Comparison of ENCODE assay signal across 11 cellular contexts in the genomic region with DNA sequence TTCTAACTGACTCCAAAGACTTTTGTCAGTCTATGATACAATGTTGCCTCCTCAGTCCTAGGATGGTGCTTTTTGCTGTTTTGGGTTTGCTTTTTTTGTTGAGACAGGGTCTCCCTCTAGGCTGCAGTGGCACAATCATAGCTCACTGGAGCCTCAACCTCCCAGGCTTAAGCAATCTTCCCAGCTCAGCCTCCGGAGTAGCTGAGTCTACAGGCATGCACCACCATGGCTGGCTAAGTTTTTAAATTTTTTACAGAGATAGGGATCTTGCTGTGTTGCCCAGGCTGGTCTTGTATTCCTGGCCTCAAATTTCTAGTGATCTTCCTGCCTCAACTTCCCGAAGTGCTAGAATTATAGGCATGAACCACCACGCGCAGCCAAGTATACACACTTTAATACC. TPM values are rescaled to one million over a fixed set of nuclear protein-coding genes. Genes with fewer than 3 reads are reported as not detected.
A peak's percentile ranks its signal among the peaks of the same experiment; 100 is the strongest.
DNase-seq lines count a peak whose midpoint lies in the region; ATAC-seq and TF ChIP-seq lines count a peak whose summit lies in the region.
"Had no signal": no experiment of that assay in that cellular context is flagged by ENCODE, and none has a peak within 500 bp of the region (broad histone marks: within the 10 kb centered on the region; RNA-seq: fewer than 3 reads in every experiment).

No MANE protein-coding gene starts in this region.

- no peaks in the 10 kb centered on the region for H3K9me3 ChIP-seq in CD8-positive, alpha-beta T cell (ENCODE audit: low read length)
- H3K9me3 ChIP-seq in MM.1S (replicated peaks; ENCODE audit: insufficient read depth, low read length) = no peaks in the 10 kb centered on the region
- no peaks in the 10 kb centered on the region for H3K9me3 ChIP-seq in gastrocnemius medialis
- H3K9me3 ChIP-seq: gastroesophageal sphincter had no signal

- in situ Hi-C loops in gastrocnemius medialis (cut with MboI; ENCODE audit: low sequenced_read_pairs in 4 of 4) = no loop called here

- H2AFZ ChIP-seq in MM.1S (ENCODE audit: low read length) = no peak overlapping the region

- no peaks in the 10 kb centered on the region for H3K36me3 ChIP-seq in CD8-positive, alpha-beta T cell (ENCODE audit: insufficient read depth, low read length)
- H3K36me3 ChIP-seq in MM.1S (replicated peaks; ENCODE audit: insufficient read depth, low read length) = 0 out of 2 replicates have a peak, but pooled peaks cover 8% of the 10 kb centered on the region
- peaks cover 0 to 10% of the 10 kb centered on the region in 2 donors for H3K36me3 ChIP-seq in gastrocnemius medialis

- intact Hi-C loops in CD8-positive, alpha-beta T cell (cut with DNase I, micrococcal nuclease) = loop anchor here in 1 of 2 experiments (5.0 kb wide), 1 partner anchor 78 kb away; a partner anchor contains a TSS
- intact Hi-C loops in gastrocnemius medialis (cut with DNase I; ENCODE audit: low total_unique reads) = loop anchor here (5.0 kb wide), 1 partner anchor 78 kb away; a partner anchor contains a TSS

- H3K4me3 ChIP-seq in CD8-positive, alpha-beta T cell (ENCODE audit: low read depth, low read length) = no peak overlapping the region
- no peak overlapping the region for H3K4me3 ChIP-seq in MM.1S (ENCODE audit: low read length)
- no peak overlapping the region for H3K4me3 ChIP-seq in gastrocnemius medialis
- H3K4me3 ChIP-seq: gastroesophageal sphincter had no signal

- no peaks in the 10 kb centered on the region for H3K9me3 Mint-ChIP-seq in CD8-positive, alpha-beta T cell

- H3K27me3 Mint-ChIP-seq in CD8-positive, alpha-beta T cell (ENCODE audit: low read depth) = no peaks in the 10 kb centered on the region

- H3K4me2 ChIP-seq in MM.1S (ENCODE audit: low read depth, low read length) = peak overlapping the region; percentile 96; the same call in 1 of the 2 replicates

- no peaks in the 10 kb centered on the region for H3K27me3 ChIP-seq in CD8-positive, alpha-beta T cell (ENCODE audit: insufficient read depth, low read length)
- H3K27me3 ChIP-seq in MM.1S (replicated peaks; ENCODE audit: insufficient read depth, low read length) (no peaks in the 10 kb centered on the region), gastrocnemius medialis (no peaks in the 10 kb centered on the region)
- H3K27me3 ChIP-seq: gastroesophageal sphincter had no signal

- H3K4me1 ChIP-seq in CD8-positive, alpha-beta T cell (ENCODE audit: insufficient read depth, low read length) = peaks cover 14% of the 10 kb centered on the region
- peaks cover 33% of the 10 kb centered on the region for H3K4me1 ChIP-seq in MM.1S (ENCODE audit: low read length)
- peaks cover 22 to 31% of the 10 kb centered on the region in 2 donors for H3K4me1 ChIP-seq in gastrocnemius medialis

- no peak overlapping the region for H3K4me3 Mint-ChIP-seq in CD8-positive, alpha-beta T cell

- no peak for TF ChIP-seq CTCF in CD8-positive, alpha-beta T cell (IDR thresholded peaks at IDR 0.05)
- TF ChIP-seq CTCF in MM.1S (IDR thresholded peaks at IDR 0.05; ENCODE audit: low read length) = no peak
- TF ChIP-seq CTCF in gastrocnemius medialis (IDR thresholded peaks at IDR 0.05 in 4 of 5, conservative IDR thresholded peaks at IDR 0.05 in 1 of 5) = no peak

- peaks cover 43% of the 10 kb centered on the region for H3F3A ChIP-seq in MM.1S (ENCODE audit: insufficient read depth, low read length)

- H3K4me1 Mint-ChIP-seq in CD8-positive, alpha-beta T cell (ENCODE audit: low read depth) = peaks cover 24% of the 10 kb centered on the region

- CTCF ChIA-PET in CD8-positive, alpha-beta T cell (lab: Charles Lee) = interaction anchor here (0.6 to 1.3 kb wide), 6 partner anchors 12 to 82 kb away, joined by 3 to 4 read pairs (median 3); a partner anchor contains a TSS

- POLR2A ChIA-PET in CD8-positive, alpha-beta T cell (lab: Charles Lee) = interaction anchor here (0.8 to 1.0 kb wide), 3 partner anchors 16 to 35 kb away, joined by 3 read pairs; no protein-coding TSS in a partner anchor

- H3K27ac Mint-ChIP-seq in CD8-positive, alpha-beta T cell = peak overlapping the region; percentile 74

- H3K9me2 ChIP-seq in MM.1S (replicated peaks; ENCODE audit: insufficient read depth, low read length) = no peaks in the 10 kb centered on the region

- no peak for DNase-seq in CD8-positive, alpha-beta T cell
- DNase-seq in MM.1S (no peak), gastrocnemius medialis (no peak), SKM-1 (lab: John Stamatoyannopoulos, UW; ENCODE audit: unreplicated experiment) (no peak), pons (ENCODE audit: low spot score) (no peak)
- DNase-seq: activated CD4-positive, alpha-beta T cell treated with anti-CD3 and anti-CD28 coated beads, Interleukin-2, amount 50 U/mL, for 4 hours; NCI-H1417 treated with DMSO at 0.1 percent for 48 hours; NCI-H526 had no signal

- TF ChIP-seq POLR2A in gastrocnemius medialis (IDR thresholded peaks at IDR 0.05) = no peak

- H4K20me1 ChIP-seq in MM.1S (ENCODE audit: insufficient read depth, low read length) = no peaks in the 10 kb centered on the region

- peaks cover 43% of the 10 kb centered on the region for H3K36me3 Mint-ChIP-seq in CD8-positive, alpha-beta T cell

- ATAC-seq in CD8-positive, alpha-beta T cell = no peak
- no peak for ATAC-seq in gastrocnemius medialis
- ATAC-seq in HG02884 (IDR thresholded peaks at IDR 0.05; ENCODE audit: unreplicated experiment) = no peak
- ATAC-seq: gastroesophageal sphincter had no signal

- no peak overlapping the region for H3K9ac ChIP-seq in MM.1S (ENCODE audit: low read length)

- peaks cover 73% of the 10 kb centered on the region for H3K79me2 ChIP-seq in MM.1S (ENCODE audit: low read length)

- H3K27ac ChIP-seq in CD8-positive, alpha-beta T cell (ENCODE audit: low read depth, low read length) = no peak overlapping the region
- H3K27ac ChIP-seq in MM.1S (ENCODE audit: low read length) (peak overlapping the region; percentile 94; the same call in 1 of the 2 replicates), cingulate gyrus (ENCODE audit: low read depth, low read length) (peak overlapping the region; percentile 63), gastrocnemius medialis (peak overlapping the region; percentile 89 to 97 (median 90))

RNA-seq across cellular contexts. Expression of a gene that starts 22.5 kb away (rescaled TPM):
- total RNA-seq in CD8-positive, alpha-beta T cell = 10 to 100 TPM; 32.6 to 33.6 TPM
- 10 to 100 TPM; 15.6 to 33.1 (median 21.6) TPM for total RNA-seq in gastrocnemius medialis

RNA-seq across cellular contexts. Expression of a gene that starts 35.4 kb away (rescaled TPM):
- 10 to 100 TPM; 80.9 to 88.0 TPM for total RNA-seq in CD8-positive, alpha-beta T cell
- 100 to 1,000 TPM in 3 of 4 donors, 10 to 100 TPM in 1; 77.7 to 184 (median 111) TPM for total RNA-seq in gastrocnemius medialis
